28 cellular contexts compared by ENCODE assay signal in the genomic region with DNA sequence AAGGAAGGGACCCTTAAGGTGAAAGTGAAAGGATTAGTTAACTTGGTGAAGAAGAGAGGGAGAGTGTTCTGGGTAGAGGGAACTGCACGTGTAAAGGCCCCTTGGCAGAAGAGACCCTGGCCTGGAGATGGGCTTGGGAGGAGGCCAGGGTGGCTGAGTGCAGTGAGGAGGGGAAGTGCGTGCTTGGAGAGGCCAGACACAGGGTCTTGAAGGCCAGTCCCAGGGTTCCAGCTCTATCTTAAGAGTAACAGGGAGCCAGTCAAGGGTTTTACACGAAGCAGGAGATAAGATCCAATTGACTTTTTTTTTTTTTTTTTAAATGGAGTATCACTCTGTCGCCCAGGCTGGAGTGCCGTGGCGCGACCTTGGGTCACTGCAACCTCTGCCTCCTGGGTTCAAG. TPM values are rescaled to one million over a fixed set of nuclear protein-coding genes. Genes with fewer than 3 reads are reported as not detected.
DNase-seq lines count a peak whose midpoint lies in the region; ATAC-seq, FAIRE-seq and TF ChIP-seq lines count a peak whose summit lies in the region.
"Had no signal": no experiment of that assay in that cellular context is flagged by ENCODE, and none has a peak within 500 bp of the region (broad histone marks: within the 10 kb centered on the region; RNA-seq: fewer than 3 reads in every experiment).

No MANE protein-coding gene starts in this region.

- TF ChIP-seq CTCF in C4-2B (conservative IDR thresholded peaks at IDR 0.05) (no peak), pancreas (IDR thresholded peaks at IDR 0.05) (no peak)

- H3K36me3 ChIP-seq in naive thymus-derived CD4-positive, alpha-beta T cell (ENCODE audit: control insufficient read depth in 2 of 3, insufficient read depth in 3 of 3, low read length in 3 of 3), result no peaks in the 10 kb centered on the region
- H3K36me3 ChIP-seq in pancreas, result no peaks in the 10 kb centered on the region
- H3K36me3 ChIP-seq: Peyer's patch had no signal

- no peaks in the 10 kb centered on the region for H3K27me3 Mint-ChIP-seq in T-helper 2 cell treated with Interferon-gamma antibody and Interleukin-4, amounts not matched to agents 5 μg/mL and 100 μg/mL, for 36 hours (ENCODE audit: low read depth)
- H3K27me3 Mint-ChIP-seq in activated naive CD8-positive, alpha-beta T cell treated with anti-CD3 and anti-CD28 coated beads for 36 hours, result no peaks in the 10 kb centered on the region
- peaks cover 0 to 3% (median 0%) of the 10 kb centered on the region in 5 donors for H3K27me3 Mint-ChIP-seq in naive thymus-derived CD4-positive, alpha-beta T cell

- 0 out of 2 replicates have a peak overlapping the region, but pooled peaks have one; percentile 5 for H3K27ac ChIP-seq in C4-2B
- no peak overlapping the region for H3K27ac ChIP-seq in naive thymus-derived CD4-positive, alpha-beta T cell (ENCODE audit: low read depth, low read length)
- no peak overlapping the region for H3K27ac ChIP-seq in pancreas
- H3K27ac ChIP-seq: GM23248, Peyer's patch had no signal

- no peaks in the 10 kb centered on the region for H3K9me3 Mint-ChIP-seq in T-helper 2 cell treated with Interferon-gamma antibody and Interleukin-4, amounts not matched to agents 5 μg/mL and 100 μg/mL, for 36 hours
- H3K9me3 Mint-ChIP-seq in activated naive CD8-positive, alpha-beta T cell treated with anti-CD3 and anti-CD28 coated beads for 36 hours, result no peaks in the 10 kb centered on the region
- no peaks in the 10 kb centered on the region for H3K9me3 Mint-ChIP-seq in naive thymus-derived CD4-positive, alpha-beta T cell
- H3K9me3 Mint-ChIP-seq: CD4-positive, alpha-beta memory T cell; naive B cell had no signal

- H3K36me3 Mint-ChIP-seq in T-helper 2 cell treated with Interferon-gamma antibody and Interleukin-4, amounts not matched to agents 5 μg/mL and 100 μg/mL, for 36 hours (ENCODE audit: low read depth), result no peaks in the 10 kb centered on the region
- no peaks in the 10 kb centered on the region for H3K36me3 Mint-ChIP-seq in activated naive CD8-positive, alpha-beta T cell treated with anti-CD3 and anti-CD28 coated beads for 36 hours
- no peaks in the 10 kb centered on the region for H3K36me3 Mint-ChIP-seq in naive thymus-derived CD4-positive, alpha-beta T cell
- H3K36me3 Mint-ChIP-seq: CD4-positive, alpha-beta memory T cell; naive B cell had no signal

- intact Hi-C loops in naive thymus-derived CD4-positive, alpha-beta T cell (cut with micrococcal nuclease), result no loop called here
- intact Hi-C loops in pancreas (cut with DNase I), result no loop called here

- H3K4me3 ChIP-seq in naive thymus-derived CD4-positive, alpha-beta T cell (ENCODE audit: low read length), result no peak overlapping the region
- H3K4me3 ChIP-seq in pancreas, result no peak overlapping the region
- H3K4me3 ChIP-seq: GM23248, Peyer's patch had no signal

- CTCF ChIA-PET in naive thymus-derived CD4-positive, alpha-beta T cell (lab: Charles Lee), result interaction anchor here (2.0 kb wide), 1 partner anchor 18 kb away, joined by 9 read pairs; no protein-coding TSS in a partner anchor

- FAIRE-seq in pancreas (lab: Jason Lieb, UNC), result no peak
- FAIRE-seq: GM12891 had no signal

- DNase-seq in T-helper 2 cell treated with Interferon-gamma antibody and Interleukin-4, amounts not matched to agents 5 μg/mL and 100 μg/mL, for 36 hours (ENCODE audit: low spot score), result no peak
- DNase-seq in T-helper 2 cell (no peak), pancreas (no peak)
- no peak for DNase-seq in activated naive CD8-positive, alpha-beta T cell treated with anti-CD3 and anti-CD28 coated beads for 36 hours
- DNase-seq in naive thymus-derived CD4-positive, alpha-beta T cell, result no peak
- no peak for DNase-seq in stimulated activated CD4-positive, alpha-beta T cell treated with anti-CD3 and anti-CD28 coated beads, Interleukin-12 subunit alpha, Interleukin-12 subunit beta, amount 100 ng/mL, for 4 hours
- DNase-seq: activated CD8-positive, alpha-beta memory T cell treated with anti-CD3 and anti-CD28 coated beads for 24 hours; activated T-cell treated with anti-CD3 and anti-CD28 coated beads for 4 hours; CD4-positive, alpha-beta memory T cell; central memory CD4-positive, alpha-beta T cell; cortex of kidney; DMS 273 treated with DMSO at 0.1 percent for 48 hours; effector memory CD4-positive, alpha-beta T cell; GM23248; IMR-90; midbrain; naive B cell; NCI-H1048; NCI-H446; NCI-H774; Peyer's patch; SIG-M5; stimulated activated naive CD4-positive, alpha-beta T cell; T-helper 9 cell had no signal

- ATAC-seq in naive thymus-derived CD4-positive, alpha-beta T cell, result no peak
- ATAC-seq in pancreas (no peak), GM18867 (IDR thresholded peaks at IDR 0.05; ENCODE audit: unreplicated experiment) (no peak)

- H3K4me1 ChIP-seq in naive thymus-derived CD4-positive, alpha-beta T cell (ENCODE audit: control insufficient read depth in 2 of 2, insufficient read depth in 2 of 2, low read length in 2 of 2), result peaks cover 0 to 5% of the 10 kb centered on the region in 2 donors
- no peaks in the 10 kb centered on the region for H3K4me1 ChIP-seq in pancreas
- H3K4me1 ChIP-seq: Peyer's patch had no signal

- H3K4me1 Mint-ChIP-seq in T-helper 2 cell treated with Interferon-gamma antibody and Interleukin-4, amounts not matched to agents 5 μg/mL and 100 μg/mL, for 36 hours (ENCODE audit: low read depth), result peaks cover 11% of the 10 kb centered on the region
- peaks cover 11% of the 10 kb centered on the region for H3K4me1 Mint-ChIP-seq in activated naive CD8-positive, alpha-beta T cell treated with anti-CD3 and anti-CD28 coated beads for 36 hours
- H3K4me1 Mint-ChIP-seq in naive thymus-derived CD4-positive, alpha-beta T cell, result peaks cover 5 to 21% (median 16%) of the 10 kb centered on the region in 7 donors

- peaks cover 0 to 1% of the 10 kb centered on the region in 2 donors for H3K27me3 ChIP-seq in naive thymus-derived CD4-positive, alpha-beta T cell (ENCODE audit: control insufficient read depth in 2 of 2, insufficient read depth in 2 of 2, low read length in 2 of 2)
- no peaks in the 10 kb centered on the region for H3K27me3 ChIP-seq in pancreas
- H3K27me3 ChIP-seq: Peyer's patch had no signal

- WGBS in pancreas, 2 donors, result 78 to 81% methylated on average over 7 of the region's 7 CpGs

- H3K27ac Mint-ChIP-seq in T-helper 2 cell treated with Interferon-gamma antibody and Interleukin-4, amounts not matched to agents 5 μg/mL and 100 μg/mL, for 36 hours, result peak overlapping the region; percentile 32
- peak overlapping the region; percentile 17 for H3K27ac Mint-ChIP-seq in activated naive CD8-positive, alpha-beta T cell treated with anti-CD3 and anti-CD28 coated beads for 36 hours
- peak overlapping the region in 6 of 9 donors; percentile 45 to 83 (median 70) for H3K27ac Mint-ChIP-seq in naive thymus-derived CD4-positive, alpha-beta T cell

- no peak overlapping the region for H3K4me3 Mint-ChIP-seq in T-helper 2 cell treated with Interferon-gamma antibody and Interleukin-4, amounts not matched to agents 5 μg/mL and 100 μg/mL, for 36 hours
- no peak overlapping the region for H3K4me3 Mint-ChIP-seq in activated naive CD8-positive, alpha-beta T cell treated with anti-CD3 and anti-CD28 coated beads for 36 hours
- no peak overlapping the region for H3K4me3 Mint-ChIP-seq in naive thymus-derived CD4-positive, alpha-beta T cell
- H3K4me3 Mint-ChIP-seq: CD4-positive, alpha-beta memory T cell; naive B cell had no signal

- no peaks in the 10 kb centered on the region for H3K9me3 ChIP-seq in naive thymus-derived CD4-positive, alpha-beta T cell (ENCODE audit: control insufficient read depth in 2 of 3, low read length in 3 of 3)
- H3K9me3 ChIP-seq in pancreas, result no peaks in the 10 kb centered on the region
- H3K9me3 ChIP-seq: Peyer's patch had no signal

- POLR2A ChIA-PET in naive thymus-derived CD4-positive, alpha-beta T cell (lab: Charles Lee), result no interaction called here

RNA-seq across cellular contexts. Expression of a gene that starts 15.2 kb away (rescaled TPM):
- total RNA-seq in activated naive CD8-positive, alpha-beta T cell treated with anti-CD3 and anti-CD28 coated beads for 36 hours, result 1 to 10 TPM; 4.5 to 4.8 TPM
- total RNA-seq in naive thymus-derived CD4-positive, alpha-beta T cell, result 1 to 10 TPM; 2.2 to 4.0 (median 2.9) TPM
- polyA plus RNA-seq in naive thymus-derived CD4-positive, alpha-beta T cell, result 1 to 10 TPM; 1.6 to 4.6 TPM
- 10 to 100 TPM in 5 of 6 donors, 1 to 10 TPM in 1; 9.2 to 24.4 (median 13.4) TPM for total RNA-seq in pancreas
- polyA plus RNA-seq in pancreas, result 10 to 100 TPM; 16.7 to 26.4 TPM

RNA-seq across cellular contexts. Expression of a gene that starts 34.9 kb away (rescaled TPM):
- 10 to 100 TPM in 1 of 2 experiments, 1 to 10 TPM in 1; 8.7 to 10.2 TPM for total RNA-seq in activated naive CD8-positive, alpha-beta T cell treated with anti-CD3 and anti-CD28 coated beads for 36 hours
- 10 to 100 TPM in 1 of 5 experiments, 1 to 10 TPM in 4; 3.5 to 12.7 (median 7.1) TPM for total RNA-seq in naive thymus-derived CD4-positive, alpha-beta T cell
- 1 to 10 TPM; 3.0 to 9.4 TPM for polyA plus RNA-seq in naive thymus-derived CD4-positive, alpha-beta T cell
- total RNA-seq in pancreas, result 1 to 10 TPM; 2.2 to 5.8 (median 2.9) TPM
- 1 to 10 TPM; 2.8 to 3.5 TPM for polyA plus RNA-seq in pancreas

RNA-seq across cellular contexts. Expression of a gene that starts 39.0 kb away (rescaled TPM):
- total RNA-seq in activated naive CD8-positive, alpha-beta T cell treated with anti-CD3 and anti-CD28 coated beads for 36 hours, result 10 to 100 TPM; 72.1 to 76.2 TPM
- 10 to 100 TPM; 63.4 to 96.3 (median 81.4) TPM for total RNA-seq in naive thymus-derived CD4-positive, alpha-beta T cell
- 10 to 100 TPM; 45.0 to 55.7 TPM for polyA plus RNA-seq in naive thymus-derived CD4-positive, alpha-beta T cell
- 10 to 100 TPM; 21.8 to 26.7 (median 25.1) TPM for total RNA-seq in pancreas
- polyA plus RNA-seq in pancreas, result 10 to 100 TPM; 20.4 to 43.9 TPM

RNA-seq across cellular contexts. Expression of a gene that starts 41.0 kb away (rescaled TPM):
- 1 to 10 TPM; 1.3 to 1.4 TPM for total RNA-seq in activated naive CD8-positive, alpha-beta T cell treated with anti-CD3 and anti-CD28 coated beads for 36 hours
- total RNA-seq in naive thymus-derived CD4-positive, alpha-beta T cell, result 10 to 100 TPM in 2 of 5 experiments, 1 to 10 TPM in 1, under 1 TPM in 2; 0.67 to 16.1 (median 2.7) TPM
- polyA plus RNA-seq in naive thymus-derived CD4-positive, alpha-beta T cell, result 1 to 10 TPM in 1 of 2 donors, under 1 TPM in 1; 0.43 to 1.3 TPM
- total RNA-seq in pancreas, result under 1 TPM; 0.09 to 0.66 (median 0.23) TPM
- polyA plus RNA-seq in pancreas, result under 1 TPM; 0.19 to 0.38 TPM
- total RNA-seq: A172, GM23248, IMR-90 had no signal
- polyA plus RNA-seq: IMR-90 had no signal

RNA-seq across cellular contexts. Expression of a gene that starts 54.2 kb away (rescaled TPM):
- total RNA-seq in activated naive CD8-positive, alpha-beta T cell treated with anti-CD3 and anti-CD28 coated beads for 36 hours, result 10 to 100 TPM; 46.3 to 49.6 TPM
- total RNA-seq in naive thymus-derived CD4-positive, alpha-beta T cell, result 10 to 100 TPM; 16.4 to 45.4 (median 36.6) TPM
- polyA plus RNA-seq in naive thymus-derived CD4-positive, alpha-beta T cell, result 10 to 100 TPM; 25.7 to 51.7 TPM
- 10 to 100 TPM; 17.7 to 31.2 (median 23.4) TPM for total RNA-seq in pancreas
- polyA plus RNA-seq in pancreas, result 10 to 100 TPM; 48.5 to 51.1 TPM

Comparison
In these comparisons a context has a peak if more than half of its experiments do, and no peak if none do; other contexts are left out.
1. H3K27ac Mint-ChIP-seq: peak in every context shown above with its lines; median percentile 70 in naive thymus-derived CD4-positive, alpha-beta T cell; 32 in T-helper 2 cell treated with Interferon-gamma antibody and Interleukin-4, amounts not matched to agents 5 μg/mL and 100 μg/mL, for 36 hours; 17 in activated naive CD8-positive, alpha-beta T cell treated with anti-CD3 and anti-CD28 coated beads for 36 hours.